In the genomic region with DNA sequence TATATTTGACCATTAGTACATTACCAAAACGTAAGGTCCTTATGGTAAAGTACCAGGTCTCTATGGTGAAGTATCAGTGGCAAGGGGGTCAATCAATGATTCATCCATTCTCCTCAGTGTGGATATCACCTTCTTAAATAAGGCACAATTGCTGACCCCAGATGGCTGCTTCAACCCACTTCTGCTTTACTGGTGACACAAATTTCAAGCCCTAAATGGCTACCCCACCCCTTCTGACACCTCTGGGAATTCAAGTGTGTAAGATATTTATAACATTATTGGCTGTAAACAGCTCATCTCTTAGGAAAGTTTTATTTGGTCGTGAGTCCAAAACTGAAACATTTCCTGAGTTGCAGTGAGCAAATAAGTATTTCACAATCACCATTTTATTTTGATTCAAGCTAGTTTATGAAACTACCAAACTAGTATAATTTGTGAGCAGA, we compare ENCODE assay signal across 9 cellular contexts. TPM values are rescaled to one million over a fixed set of nuclear protein-coding genes. Genes with fewer than 3 reads are reported as not detected.
DNase-seq lines count a peak whose midpoint lies in the region; ATAC-seq, FAIRE-seq and TF ChIP-seq lines count a peak whose summit lies in the region.
"Had no signal": no experiment of that assay in that cellular context is flagged by ENCODE, and none has a peak within 500 bp of the region (broad histone marks: within the 10 kb centered on the region; RNA-seq: fewer than 3 reads in every experiment).

No MANE protein-coding gene starts in this region.

- DNase-seq in AG08395 (ENCODE audit: low spot score) (peak; percentile 55), esophagus muscularis mucosa (ENCODE audit: extremely low spot score) (no peak), stromal cell of bone marrow (ENCODE audit: low read depth) (peak; percentile 62), frontal cortex (ENCODE audit: low spot score in 2 of 2) (no peak), NCI-H1436 treated with DMSO at 0.1 percent for 48 hours (lab: John Stamatoyannopoulos, UW) (no peak), neural progenitor cell (ENCODE audit: low spot score) (no peak)
- DNase-seq: DND-41 had no signal

- peak overlapping the region; percentile 34 for H3K27ac ChIP-seq in KOPT-K1 (ENCODE audit: low read depth, low read length, poor library complexity, severe bottlenecking)
- peak overlapping the region; percentile 27 to 67 (median 45) for H3K27ac ChIP-seq in esophagus muscularis mucosa (replicated peaks in 1 of 4)
- no peak overlapping the region for H3K27ac ChIP-seq in neural progenitor cell

- H3K4me3 Mint-ChIP-seq in neural progenitor cell = no peak overlapping the region

- H3K27me3 Mint-ChIP-seq in neural progenitor cell (ENCODE audit: insufficient read depth, low read depth) = peaks cover 2% of the 10 kb centered on the region

- no peak for FAIRE-seq in frontal cortex (lab: Jason Lieb, UNC)

- H3K4me1 Mint-ChIP-seq in neural progenitor cell = peaks cover 11% of the 10 kb centered on the region

- no peak overlapping the region for H3K27ac Mint-ChIP-seq in neural progenitor cell

- H3K36me3 Mint-ChIP-seq in neural progenitor cell = peaks cover 17% of the 10 kb centered on the region

- TF ChIP-seq POLR2A in esophagus muscularis mucosa (IDR thresholded peaks at IDR 0.05; ENCODE audit: low read depth) = no peak

- WGBS in esophagus muscularis mucosa = 44% methylated on average over 2 of the region's 2 CpGs

- no peak overlapping the region for H3K9ac ChIP-seq in neural progenitor cell

- no peaks in the 10 kb centered on the region for H4K20me1 ChIP-seq in neural progenitor cell (ENCODE audit: low read depth)

- no peaks in the 10 kb centered on the region for H3K27me3 ChIP-seq in esophagus muscularis mucosa
- no peaks in the 10 kb centered on the region for H3K27me3 ChIP-seq in neural progenitor cell

- H3K4me1 ChIP-seq in esophagus muscularis mucosa (peaks cover 71 to 90% (median 80%) of the 10 kb centered on the region in 4 donors), neural progenitor cell (no peaks in the 10 kb centered on the region)

- ATAC-seq in GM21367 (IDR thresholded peaks at IDR 0.05; ENCODE audit: unreplicated experiment) = peak; percentile 51

- peaks cover 6% of the 10 kb centered on the region; the same call in 1 of the 2 replicates for H3K36me3 ChIP-seq in KOPT-K1 (ENCODE audit: insufficient read depth, low read length)
- no peaks in the 10 kb centered on the region for H3K36me3 ChIP-seq in esophagus muscularis mucosa
- no peaks in the 10 kb centered on the region for H3K36me3 ChIP-seq in neural progenitor cell

- no peaks in the 10 kb centered on the region for H3F3A ChIP-seq in neural progenitor cell (ENCODE audit: low read depth)

- H2AFZ ChIP-seq in neural progenitor cell (replicated peaks) = no peak overlapping the region

- H3K4me3 ChIP-seq in esophagus muscularis mucosa (no peak overlapping the region), neural progenitor cell (no peak overlapping the region)

- no peak for TF ChIP-seq EP300 in esophagus muscularis mucosa (IDR thresholded peaks at IDR 0.05)

- intact Hi-C loops in esophagus muscularis mucosa (cut with DNase I) = loop anchor here (10.0 kb wide), 1 partner anchor 69 kb away; no protein-coding TSS in a partner anchor

- H3K9me3 ChIP-seq in KOPT-K1 (ENCODE audit: insufficient read depth, low read length, poor library complexity, severe bottlenecking) (peaks cover 7% of the 10 kb centered on the region), esophagus muscularis mucosa (no peaks in the 10 kb centered on the region), neural progenitor cell (ENCODE audit: low read depth) (peaks cover 4% of the 10 kb centered on the region)

- TF ChIP-seq CTCF in esophagus muscularis mucosa (IDR thresholded peaks at IDR 0.05) (no peak), neural progenitor cell (IDR thresholded peaks at IDR 0.05) (no peak)

- H3K79me2 ChIP-seq in neural progenitor cell (ENCODE audit: low read depth) = peaks cover 9% of the 10 kb centered on the region

- no peak overlapping the region for H3K4me2 ChIP-seq in neural progenitor cell

- H3K9me3 Mint-ChIP-seq in neural progenitor cell = peaks cover 18% of the 10 kb centered on the region

RNA-seq across cellular contexts. Expression of a gene that starts 7.9 kb away (rescaled TPM):
- total RNA-seq in esophagus muscularis mucosa (10 to 100 TPM; 15.3 to 23.2 (median 18.5) TPM), frontal cortex (13.9 TPM), neural progenitor cell (ENCODE audit: low replicate concordance) (9.0 and 12.9 TPM in 2 replicates)

RNA-seq across cellular contexts. Expression of a gene that starts 34.3 kb away (rescaled TPM):
- total RNA-seq in esophagus muscularis mucosa (10 to 100 TPM; 66.9 to 96.2 (median 72.1) TPM), frontal cortex (8.2 TPM), neural progenitor cell (ENCODE audit: low replicate concordance) (9.3 and 17.2 TPM in 2 replicates)

Comparison
In these comparisons a context has a peak if more than half of its experiments do, and no peak if none do; other contexts are left out.
1. DNase-seq: peak in AG08395 (single experiment) and stromal cell of bone marrow (single experiment); none in esophagus muscularis mucosa (single experiment), frontal cortex (0 of 2), NCI-H1436 treated with DMSO at 0.1 percent for 48 hours (single experiment) and neural progenitor cell (single experiment).